1 cellular context compared by ENCODE assay signal in genomic region chr5:169717298-169717697, GRCh38.
TF ChIP-seq lines count a peak whose summit lies in the region.

No MANE protein-coding gene starts in this region.

TF ChIP-seq in GM23338, 12 proteins besides CTCF, POLR2A, EP300 and RAD21 (continued from another document):
- TF ChIP-seq REST (IDR thresholded peaks at IDR 0.05; ENCODE audit: unreplicated experiment) (no peak), ETS1 (IDR thresholded peaks at IDR 0.05) (no peak), ZNF331 (CRISPR knock-in tag; IDR thresholded peaks at IDR 0.05; ENCODE audit: low read depth) (no peak), POLR2AphosphoS5 (IDR thresholded peaks at IDR 0.05; ENCODE audit: low read depth) (no peak), EZH2 (IDR thresholded peaks at IDR 0.05; ENCODE audit: low read depth, unreplicated experiment) (no peak), NANOG (IDR thresholded peaks at IDR 0.05; ENCODE audit: borderline replicate concordance) (no peak)
TF ChIP-seq in GM23338: peak in this region for 0.
